Comparison of ENCODE assay signal across 13 cellular contexts in genomic region chr17:71180801-71181385, GRCh38.
DNase-seq lines count a peak whose midpoint lies in the region; ATAC-seq, FAIRE-seq and TF ChIP-seq lines count a peak whose summit lies in the region.
"Had no signal": no experiment of that assay in that cellular context is flagged by ENCODE, and none has a peak within 500 bp of the region (broad histone marks: within the 10 kb centered on the region; RNA-seq: fewer than 3 reads in every experiment).

No MANE protein-coding gene starts in this region.

- no peak overlapping the region for H2AK5ac ChIP-seq in IMR-90 (ENCODE audit: low read depth, low read length)

- no peak overlapping the region for H3K9ac ChIP-seq in IMR-90 (ENCODE audit: low read depth, low read length)

- no peaks in the 10 kb centered on the region for H3K27me3 Mint-ChIP-seq in CD4-positive, alpha-beta T cell
- H3K27me3 Mint-ChIP-seq: activated naive CD8-positive, alpha-beta T cell treated with anti-CD3 and anti-CD28 coated beads for 36 hours; naive B cell had no signal

- H2BK15ac ChIP-seq in IMR-90 (ENCODE audit: low read depth, low read length), result no peak overlapping the region

- in situ Hi-C loops in IMR-90 (cut with MboI; ENCODE audit: low sequenced_read_pairs), result no loop called here

- CTCF ChIA-PET in IMR-90 (lab: Yijun Ruan, JAX), result no interaction called here
- CTCF ChIA-PET in CD4-positive, alpha-beta T cell (lab: Charles Lee), result no interaction called here

- H3K9me3 Mint-ChIP-seq in CD4-positive, alpha-beta T cell, result peaks cover 6% of the 10 kb centered on the region

- H3K27ac ChIP-seq in IMR-90 (ENCODE audit: insufficient read depth, low read length), result no peak overlapping the region
- no peak overlapping the region for H3K27ac ChIP-seq in CD4-positive, alpha-beta T cell (ENCODE audit: low read depth, low read length)
- H3K27ac ChIP-seq: gastroesophageal sphincter had no signal

- POLR2A ChIA-PET in IMR-90 (lab: Charles Lee; ENCODE audit: unreplicated experiment), result no interaction called here
- POLR2A ChIA-PET in CD4-positive, alpha-beta T cell (lab: Charles Lee), result no interaction called here

- BruUV-seq in IMR-90 (replicated peaks; lab: Mats Ljungman, UMichigan), result no TSS peak

- TF ChIP-seq RAD21 in IMR-90 (IDR thresholded peaks at IDR 0.05; ENCODE audit: low read length), result no peak

- ATAC-seq in IMR-90 (ENCODE audit: low read depth), result no peak
- ATAC-seq in GM18861 (IDR thresholded peaks at IDR 0.05; ENCODE audit: unreplicated experiment), result no peak
- no peak for ATAC-seq in HG02588 (IDR thresholded peaks at IDR 0.05; ENCODE audit: unreplicated experiment)
- no peak for ATAC-seq in CD4-positive, alpha-beta T cell (ENCODE audit: poor library complexity)
- ATAC-seq: gastroesophageal sphincter had no signal

- intact Hi-C loops in IMR-90 (cut with micrococcal nuclease), result loop anchor here (10.0 kb wide), 1 partner anchor 244 kb away; no protein-coding TSS in a partner anchor
- intact Hi-C loops in CD4-positive, alpha-beta T cell (cut with DNase I, micrococcal nuclease), result no loop called here

- H3K79me1 ChIP-seq in IMR-90 (ENCODE audit: low read depth in 1 of 2, low read length in 2 of 2), result no peaks in the 10 kb centered on the region

- H3K9me3 ChIP-seq in IMR-90 (ENCODE audit: control insufficient read depth, insufficient read depth, low read length), result no peaks in the 10 kb centered on the region
- H3K9me3 ChIP-seq in CD4-positive, alpha-beta T cell (ENCODE audit: control insufficient read depth, low read length), result no peaks in the 10 kb centered on the region
- H3K9me3 ChIP-seq: gastroesophageal sphincter had no signal

- H3K27ac Mint-ChIP-seq in CD4-positive, alpha-beta T cell, result no peak overlapping the region
- H3K27ac Mint-ChIP-seq: activated naive CD8-positive, alpha-beta T cell treated with anti-CD3 and anti-CD28 coated beads for 36 hours; naive B cell had no signal

- TF ChIP-seq POLR2A in IMR-90 (IDR thresholded peaks at IDR 0.05; ENCODE audit: low read depth, low read length), result no peak

- dilution Hi-C loops in IMR-90 (cut with HindIII; ENCODE audit: low sequenced_read_pairs, unreplicated experiment), result no loop called here

- H2BK120ac ChIP-seq in IMR-90 (ENCODE audit: low read depth, low read length), result peak overlapping the region; percentile 10; the same call in 1 of the 2 replicates

- H3K27me3 ChIP-seq in IMR-90 (ENCODE audit: control insufficient read depth, insufficient read depth, low read length), result no peaks in the 10 kb centered on the region
- H3K27me3 ChIP-seq in CD4-positive, alpha-beta T cell (ENCODE audit: control insufficient read depth, insufficient read depth, low read length), result no peaks in the 10 kb centered on the region
- H3K27me3 ChIP-seq: gastroesophageal sphincter had no signal

- H3K14ac ChIP-seq in IMR-90 (replicated peaks; ENCODE audit: low read depth, low read length), result no peak overlapping the region

- peaks cover 6% of the 10 kb centered on the region for H3K4me1 ChIP-seq in IMR-90 (ENCODE audit: control insufficient read depth, insufficient read depth, low read length)

- H4K8ac ChIP-seq in IMR-90 (ENCODE audit: low read depth in 2 of 2, low read length in 2 of 2), result no peak overlapping the region

- H3K18ac ChIP-seq in IMR-90 (ENCODE audit: low read depth, low read length), result no peak overlapping the region; the same call in 1 of the 2 replicates

- no peak overlapping the region for H4K5ac ChIP-seq in IMR-90 (ENCODE audit: low read depth, low read length)

- H3K4me3 ChIP-seq in IMR-90 (ENCODE audit: insufficient read depth, low read depth, low read length), result no peak overlapping the region
- H3K4me3 ChIP-seq: gastroesophageal sphincter had no signal

- H2AK9ac ChIP-seq in IMR-90 (replicated peaks; ENCODE audit: low read depth, low read length, poor library complexity), result no peak overlapping the region

- H2BK20ac ChIP-seq in IMR-90 (ENCODE audit: low read depth, low read length), result no peak overlapping the region

- peak overlapping the region; percentile 8; the same call in 1 of the 2 replicates for H3K4ac ChIP-seq in IMR-90 (ENCODE audit: low read depth, low read length)

- no peak overlapping the region for H2BK5ac ChIP-seq in IMR-90 (ENCODE audit: low read depth, low read length, poor library complexity, severe bottlenecking)

- H3K56ac ChIP-seq in IMR-90 (ENCODE audit: extremely low read depth, insufficient read depth, low read length), result no peak overlapping the region

- H3K4me1 Mint-ChIP-seq in CD4-positive, alpha-beta T cell (ENCODE audit: low read depth), result no peaks in the 10 kb centered on the region
- H3K4me1 Mint-ChIP-seq: activated naive CD8-positive, alpha-beta T cell treated with anti-CD3 and anti-CD28 coated beads for 36 hours; naive B cell had no signal

- DNase-seq in A172 (ENCODE audit: low spot score) (peak; percentile 11), IMR-90 (peak; percentile 52), RCC 7860 (ENCODE audit: low spot score) (peak; percentile 28), iris pigment epithelial cell (ENCODE audit: low read depth) (peak; percentile 67)
- no peak for DNase-seq in effector CD8-positive, alpha-beta T cell (lab: John Stamatoyannopoulos, UW)
- no peak for DNase-seq in CD4-positive, alpha-beta T cell
- DNase-seq: activated CD4-positive, CD25-positive, alpha-beta regulatory T cell; activated naive CD8-positive, alpha-beta T cell treated with anti-CD3 and anti-CD28 coated beads for 36 hours; naive B cell; NCI-H82 had no signal

- no peak for TF ChIP-seq CTCF in IMR-90 (conservative IDR thresholded peaks at IDR 0.05; ENCODE audit: low read depth, low read length)
- TF ChIP-seq CTCF in CD4-positive, alpha-beta T cell (IDR thresholded peaks at IDR 0.05), result no peak

- no peaks in the 10 kb centered on the region for H3K36me3 Mint-ChIP-seq in CD4-positive, alpha-beta T cell (ENCODE audit: low read depth)
- H3K36me3 Mint-ChIP-seq: activated naive CD8-positive, alpha-beta T cell treated with anti-CD3 and anti-CD28 coated beads for 36 hours; naive B cell had no signal

- no peak overlapping the region for H3K4me2 ChIP-seq in IMR-90 (ENCODE audit: low read depth, low read length)

- H4K20me1 ChIP-seq in IMR-90 (ENCODE audit: insufficient read depth, low read length), result no peaks in the 10 kb centered on the region

- no CpG with 5 or more reads among the region's 6 CpGs for WGBS in IMR-90 (ENCODE audit: extremely low coverage in 2 of 2, insufficient read length in 1 of 2), 2 experiments

- FAIRE-seq in RCC 7860 (lab: Jason Lieb, UNC), result no peak

- no peak overlapping the region for H4K91ac ChIP-seq in IMR-90 (ENCODE audit: insufficient read depth, low read depth, low read length)

- no peaks in the 10 kb centered on the region for H3K9me1 ChIP-seq in IMR-90 (ENCODE audit: insufficient read depth, low read length)

- no peak overlapping the region for H3K23ac ChIP-seq in IMR-90 (ENCODE audit: low read depth, low read length)

- H3K36me3 ChIP-seq in IMR-90 (ENCODE audit: control insufficient read depth, insufficient read depth, low read length), result no peaks in the 10 kb centered on the region
- H3K36me3 ChIP-seq: gastroesophageal sphincter had no signal

- H2AFZ ChIP-seq in IMR-90 (replicated peaks; ENCODE audit: low read length, poor library complexity), result no peak overlapping the region

- H3K4me3 Mint-ChIP-seq in CD4-positive, alpha-beta T cell, result no peak overlapping the region
- H3K4me3 Mint-ChIP-seq: activated naive CD8-positive, alpha-beta T cell treated with anti-CD3 and anti-CD28 coated beads for 36 hours; naive B cell had no signal

TF ChIP-seq in IMR-90, 13 proteins besides CTCF, POLR2A, EP300 and RAD21:
- TF ChIP-seq MAZ (IDR thresholded peaks at IDR 0.05; ENCODE audit: borderline replicate concordance, low read depth, low read length), result no peak
- TF ChIP-seq NFE2L2 (IDR thresholded peaks at IDR 0.05; ENCODE audit: low read depth, low read length), result no peak
- no peak for TF ChIP-seq RCOR1 (IDR thresholded peaks at IDR 0.05; ENCODE audit: insufficient replicate concordance, low read length)
- TF ChIP-seq SMC3 (IDR thresholded peaks at IDR 0.05; ENCODE audit: low read depth, low read length), result no peak
- no peak for TF ChIP-seq ELK1 (IDR thresholded peaks at IDR 0.05; ENCODE audit: borderline replicate concordance, low read depth, low read length)
- peak; percentile 67; the same call in 1 of the 2 replicates for TF ChIP-seq CEBPB (IDR thresholded peaks at IDR 0.05; ENCODE audit: low read depth, low read length)

Comparison
In these comparisons a context has a peak if more than half of its experiments do, and no peak if none do; other contexts are left out.
1. DNase-seq: peak in A172 (single experiment), IMR-90 (single experiment), RCC 7860 (single experiment) and iris pigment epithelial cell (single experiment); none in effector CD8-positive, alpha-beta T cell (single experiment) and CD4-positive, alpha-beta T cell (0 of 10).